In the genomic region with DNA sequence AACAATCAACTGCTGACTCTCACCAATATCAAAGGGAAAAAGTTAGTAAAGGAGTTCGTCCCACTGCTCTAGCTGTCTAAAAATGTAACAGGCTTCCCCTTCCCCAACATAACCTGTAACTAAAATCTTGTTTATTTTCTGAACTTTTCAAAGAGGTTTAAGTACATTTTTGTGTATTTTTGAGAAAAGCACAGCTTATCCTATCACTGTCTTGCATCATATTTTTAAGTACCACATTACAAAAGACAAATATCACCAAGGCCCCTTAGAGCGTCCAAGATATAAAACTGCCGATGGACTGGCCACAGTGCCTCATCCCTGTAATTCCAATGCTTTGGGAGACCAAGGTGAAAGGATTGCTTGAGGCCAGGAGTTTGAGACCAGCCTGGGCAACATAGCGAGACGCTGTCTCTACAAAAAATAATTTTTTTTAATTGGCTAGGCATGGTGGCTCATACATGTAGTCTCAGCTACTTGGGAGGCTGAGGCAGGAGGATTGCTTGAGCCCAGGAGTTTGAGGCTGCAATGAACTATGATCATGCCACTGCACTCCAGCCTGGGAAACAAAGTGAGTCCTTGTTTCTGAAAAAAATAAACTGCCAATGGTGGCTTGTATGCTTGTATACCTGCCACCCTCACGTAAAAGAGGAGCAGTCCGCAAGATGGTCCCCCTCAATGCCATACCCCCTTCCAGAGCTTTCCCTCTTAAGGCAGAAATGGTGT, we compare ENCODE assay signal across 13 cellular contexts. TPM values are rescaled to one million over a fixed set of nuclear protein-coding genes. Genes with fewer than 3 reads are reported as not detected.
DNase-seq lines count a peak whose midpoint lies in the region; ATAC-seq and TF ChIP-seq lines count a peak whose summit lies in the region.
"Had no signal": no experiment of that assay in that cellular context is flagged by ENCODE, and none has a peak within 500 bp of the region (broad histone marks: within the 10 kb centered on the region; RNA-seq: fewer than 3 reads in every experiment).

No MANE protein-coding gene starts in this region.

- no peak for TF ChIP-seq CTCF in BJ (IDR thresholded peaks at IDR 0.05; ENCODE audit: insufficient read depth, low read depth, low read length)
- TF ChIP-seq CTCF in ascending aorta (IDR thresholded peaks at IDR 0.05) = no peak
- TF ChIP-seq CTCF in right atrium auricular region (IDR thresholded peaks at IDR 0.05) = no peak

- H3K9ac ChIP-seq in rectal smooth muscle tissue (ENCODE audit: low read length) = no peak overlapping the region

- intact Hi-C loops in ascending aorta (cut with DNase I) = no loop called here

- H3K27me3 ChIP-seq in BJ (ENCODE audit: control insufficient read depth, insufficient read depth, low read length) (no peaks in the 10 kb centered on the region), ascending aorta (no peaks in the 10 kb centered on the region), right atrium auricular region (no peaks in the 10 kb centered on the region), rectal smooth muscle tissue (ENCODE audit: control insufficient read depth, insufficient read depth, low read length) (no peaks in the 10 kb centered on the region)

- H3K4me1 ChIP-seq in ascending aorta = peaks cover 0 to 15% of the 10 kb centered on the region in 2 donors
- H3K4me1 ChIP-seq in right atrium auricular region = peaks cover 0 to 40% of the 10 kb centered on the region in 2 donors
- peaks cover 24% of the 10 kb centered on the region for H3K4me1 ChIP-seq in rectal smooth muscle tissue (ENCODE audit: control insufficient read depth, insufficient read depth, low read length)

- 0 out of 2 replicates have a peak overlapping the region, but pooled peaks have one; percentile 25 for H3K4me3 ChIP-seq in BJ (ENCODE audit: low read depth, low read length)
- H3K4me3 ChIP-seq in ascending aorta = peak overlapping the region; percentile 3 to 35
- no peak overlapping the region for H3K4me3 ChIP-seq in right atrium auricular region
- H3K4me3 ChIP-seq in rectal smooth muscle tissue (ENCODE audit: low read length) = no peak overlapping the region

- DNase-seq in BJ (ENCODE audit: low read depth) (no peak), ascending aorta (ENCODE audit: low spot score in 2 of 2) (peak in 1 of 2 donors; percentile 18), right atrium auricular region (ENCODE audit: low spot score) (no peak), NCI-H1417 treated with DMSO at 0.1 percent for 48 hours (lab: John Stamatoyannopoulos, UW) (no peak), superior temporal gyrus (ENCODE audit: extremely low spot score) (no peak)
- DNase-seq: C1 segment of cervical spinal cord; MV-4-11; NCI-H510A treated with DMSO at 0.1 percent for 48 hours; stimulated activated CD4-positive, alpha-beta T cell treated with anti-CD3 and anti-CD28 coated beads, Interleukin-4, amount 100 ng/mL, for 1 hour had no signal

- ATAC-seq in HG02759 (IDR thresholded peaks at IDR 0.05; ENCODE audit: unreplicated experiment) (no peak), GM21723 (IDR thresholded peaks at IDR 0.05; ENCODE audit: unreplicated experiment) (no peak)
- ATAC-seq: HCT116 had no signal

- POLR2A ChIA-PET in BJ (lab: Charles Lee) = interaction anchor here (1.6 kb wide), 1 partner anchor 21 kb away, joined by 5 read pairs; a partner anchor contains a TSS

- H3K9me3 ChIP-seq in ascending aorta = no peaks in the 10 kb centered on the region
- H3K9me3 ChIP-seq in right atrium auricular region = peaks cover 0 to 3% of the 10 kb centered on the region in 2 donors

- H3K36me3 ChIP-seq in BJ (ENCODE audit: control insufficient read depth, insufficient read depth, low read length) = no peaks in the 10 kb centered on the region
- no peaks in the 10 kb centered on the region for H3K36me3 ChIP-seq in ascending aorta
- no peaks in the 10 kb centered on the region for H3K36me3 ChIP-seq in right atrium auricular region
- no peaks in the 10 kb centered on the region for H3K36me3 ChIP-seq in rectal smooth muscle tissue (ENCODE audit: control insufficient read depth, insufficient read depth, low read length)

- CTCF ChIA-PET in BJ (lab: Yijun Ruan, JAX) = interaction anchor here (1.0 to 2.0 kb wide), 3 partner anchors 17 to 58 kb away, joined by 3 to 8 read pairs (median 4); no protein-coding TSS in a partner anchor

- H3K27ac ChIP-seq in ascending aorta (peak overlapping the region; percentile 76 to 77), right atrium auricular region (peak overlapping the region; percentile 69 to 82), rectal smooth muscle tissue (ENCODE audit: low read depth, low read length) (peak overlapping the region; percentile 82)

RNA-seq across cellular contexts. Expression of a gene that starts 21.2 kb away (rescaled TPM):
- polyA plus RNA-seq in BJ (2011; rRNA removed) = 379 and 855 TPM in 2 replicates
- polyA minus RNA-seq in BJ (2011; rRNA and poly(A)+ RNA removed) = 121 and 162 TPM in 2 replicates
- total RNA-seq in ascending aorta = 95.6 TPM
- 100 to 1,000 TPM; 145 TPM for total RNA-seq in right atrium auricular region

Comparison
In these comparisons a context has a peak if more than half of its experiments do, and no peak if none do; other contexts are left out.
1. H3K4me3 ChIP-seq: peak in BJ (single experiment) and ascending aorta (2 of 2); none in right atrium auricular region (0 of 2) and rectal smooth muscle tissue (single experiment).
2. Peak in every context shown above with its lines, with median percentiles within 50 percentile points of each other: H3K27ac ChIP-seq.